Comparison of ENCODE assay signal across 29 cellular contexts in the genomic region with DNA sequence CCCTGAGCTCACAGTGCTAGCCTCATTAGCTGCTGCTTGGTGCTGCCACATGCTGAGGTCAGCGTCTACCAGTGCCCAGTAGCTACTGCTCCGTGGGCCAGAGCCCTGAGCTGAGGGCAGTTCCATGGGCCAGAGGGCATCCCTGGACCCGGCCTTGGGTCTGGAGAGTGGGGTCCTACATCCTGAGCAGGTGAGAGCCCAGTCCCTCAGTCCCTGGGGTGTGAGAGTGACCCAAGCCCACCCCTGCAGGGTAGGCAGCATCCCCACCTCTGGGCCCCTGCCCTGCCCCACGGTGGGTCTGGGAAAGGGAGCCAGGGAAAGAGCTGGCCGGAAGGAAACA.
"Had no signal": no experiment of that assay in that cellular context is flagged by ENCODE, and none has a peak within 500 bp of the region (broad histone marks: within the 10 kb centered on the region; RNA-seq: fewer than 3 reads in every experiment).

No MANE protein-coding gene starts in this region.

- H3K4me3 ChIP-seq: left lung, lower lobe of right lung, neural progenitor cell, ovary, right atrium auricular region, skin epidermis, stomach, testis, thyroid gland, transverse colon, upper lobe of left lung, vagina had no signal

- FAIRE-seq: islet of Langerhans, kidney had no signal

- H3K36me3 ChIP-seq: left lung, lower lobe of right lung, neural progenitor cell, ovary, right atrium auricular region, thyroid gland, transverse colon, upper lobe of left lung, vagina had no signal

- H3K9ac ChIP-seq: neural progenitor cell had no signal

- H3K27ac ChIP-seq: left lung, lower lobe of right lung, neural progenitor cell, ovary, right atrium auricular region, skin epidermis, stomach, testis, thyroid gland, transverse colon, upper lobe of left lung, vagina had no signal

- H3K4me2 ChIP-seq: neural progenitor cell had no signal

- DNase-seq: hypothalamus; immature natural killer cell; kidney; left colon; left lung; lower lobe of right lung; mammary epithelial cell; mesendoderm; naive B cell; natural killer cell; nephron progenitor cell; ovary; stimulated activated CD4-positive, alpha-beta T cell treated with anti-CD3 and anti-CD28 coated beads, Interleukin-12 subunit alpha, Interleukin-12 subunit beta, amount 100 ng/mL, for 4 hours; stimulated activated CD4-positive, alpha-beta T cell treated with anti-CD3 and anti-CD28 coated beads, Interleukin-15, amount 100 ng/mL, for 24 hours; stimulated activated CD4-positive, alpha-beta T cell treated with anti-CD3 and anti-CD28 coated beads, Interleukin-2, amount 100 ng/mL, for 24 hours; stimulated activated CD4-positive, alpha-beta T cell treated with anti-CD3 and anti-CD28 coated beads, Interleukin-4, amount 100 ng/mL, for 1 hour; stimulated activated naive B cell treated with anti-CD40 and anti-IgM and Interleukin-4, amounts not matched to agents 10 μg/mL and 1 μg/mL and 100 μg/mL, for 72 hours; stimulated activated naive CD8-positive, alpha-beta T cell treated with anti-CD3 and anti-CD28 coated beads, Interleukin-15, Interleukin-2, amounts not matched to agents 100 U/mL and 50 U/mL, for 24 hours; stomach; testis; thyroid gland; transverse colon had no signal

- H3K9me3 ChIP-seq: left lung, lower lobe of right lung, ovary, right atrium auricular region, stomach, testis, thyroid gland, transverse colon, upper lobe of left lung, vagina had no signal

- H2AFZ ChIP-seq: neural progenitor cell had no signal

- ATAC-seq: left colon; left lung; lower lobe of right lung; natural killer cell; sciatic nerve; stimulated activated naive B cell treated with anti-CD40 and anti-IgM and Interleukin-4, amounts not matched to agents 10 μg/mL and 1 μg/mL and 100 μg/mL, for 72 hours; stimulated activated naive CD8-positive, alpha-beta T cell treated with anti-CD3 and anti-CD28 coated beads, Interleukin-15, Interleukin-2, amounts not matched to agents 100 U/mL and 50 U/mL, for 24 hours had no signal

- H3K27me3 ChIP-seq: testis, thyroid gland had no signal
